ENCODE assay signal across 12 cellular contexts in the genomic region with DNA sequence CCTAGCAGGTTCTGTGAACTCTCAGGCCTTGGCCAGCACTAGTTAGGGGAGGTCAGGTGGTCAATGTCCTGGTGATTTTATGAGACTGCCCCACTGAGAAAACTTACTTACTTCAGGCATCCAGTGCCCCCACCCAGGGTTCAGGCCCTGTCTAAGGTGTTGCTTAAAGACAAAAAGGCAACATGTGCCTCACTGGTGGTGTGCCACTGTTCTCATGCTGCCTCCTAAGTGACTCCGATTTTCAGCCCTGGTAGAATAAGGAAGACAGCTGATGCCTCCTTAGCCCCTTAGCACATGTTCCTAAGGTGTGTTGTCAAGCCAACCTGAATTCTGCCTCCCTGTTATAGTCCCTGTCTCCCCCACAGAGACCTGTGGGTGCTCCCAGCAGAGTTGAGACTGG. TPM values are rescaled to one million over a fixed set of nuclear protein-coding genes. Genes with fewer than 3 reads are reported as not detected.
DNase-seq lines count a peak whose midpoint lies in the region; ATAC-seq and TF ChIP-seq lines count a peak whose summit lies in the region.
"Had no signal": no experiment of that assay in that cellular context is flagged by ENCODE, and none has a peak within 500 bp of the region (broad histone marks: within the 10 kb centered on the region; RNA-seq: fewer than 3 reads in every experiment).

No MANE protein-coding gene starts in this region.

- H3K4me2 ChIP-seq in H9 (ENCODE audit: insufficient read depth, insufficient read length, low read length): no peak overlapping the region

- no peak overlapping the region for H3K27ac ChIP-seq in H9 (ENCODE audit: insufficient read length, low read depth, low read length)
- peak overlapping the region; percentile 49 for H3K27ac ChIP-seq in adipose tissue (ENCODE audit: low read depth, low read length)

- H3K4ac ChIP-seq in H9 (ENCODE audit: low read depth, low read length): no peak overlapping the region

- no CpG with 5 or more reads among the region's 1 CpG for WGBS in H9 (ENCODE audit: extremely low coverage, insufficient read length, low lambda C conversion rate)
- 76 to 96% (median 91%) methylated on average over 1 of the region's 1 CpG for WGBS in adipose tissue, 3 donors

- H3K4me1 Mint-ChIP-seq in T-helper 1 cell treated with Interleukin-12 subunit alpha and Interleukin-12 subunit beta and Interleukin-4 antibody, amounts not matched to agents 30 μg/mL and 1 μg/mL, for 36 hours (ENCODE audit: low read depth): peaks cover 25% of the 10 kb centered on the region
- peaks cover 33 to 41% of the 10 kb centered on the region in 2 experiments for H3K4me1 Mint-ChIP-seq in H9
- peaks cover 37% of the 10 kb centered on the region for H3K4me1 Mint-ChIP-seq in neural crest cell

- TF ChIP-seq CTCF in H9 (conservative IDR thresholded peaks at IDR 0.05) (no peak), neural crest cell (conservative IDR thresholded peaks at IDR 0.05) (no peak)

- no peak overlapping the region for H3K14ac ChIP-seq in H9 (ENCODE audit: insufficient read depth, low read length)

- H3K23me2 ChIP-seq in H9 (ENCODE audit: insufficient read length, low read depth, low read length, poor library complexity, severe bottlenecking): no peaks in the 10 kb centered on the region

- no peaks in the 10 kb centered on the region for H4K20me1 ChIP-seq in H9 (ENCODE audit: control insufficient read depth, insufficient read depth, insufficient read length)

- no peak overlapping the region for H2BK12ac ChIP-seq in H9 (ENCODE audit: insufficient read length, low read depth, low read length)

- no peak overlapping the region for H2BK5ac ChIP-seq in H9 (ENCODE audit: insufficient read length, low read length)

- H2BK15ac ChIP-seq in H9 (ENCODE audit: low read depth, low read length): no peak overlapping the region

- no peak overlapping the region for H3K23ac ChIP-seq in H9 (ENCODE audit: insufficient read length, low read depth, low read length)

- H2AK5ac ChIP-seq in H9 (ENCODE audit: insufficient read length, low read length): no peak overlapping the region

- H2BK20ac ChIP-seq in H9 (ENCODE audit: low read depth, low read length, poor library complexity, severe bottlenecking): no peak overlapping the region

- peak overlapping the region; percentile 67 for H3K27ac Mint-ChIP-seq in T-helper 1 cell treated with Interleukin-12 subunit alpha and Interleukin-12 subunit beta and Interleukin-4 antibody, amounts not matched to agents 30 μg/mL and 1 μg/mL, for 36 hours
- peak overlapping the region; percentile 50 to 69 (median 55); a peak in 5 of 7 replicates for H3K27ac Mint-ChIP-seq in H9
- H3K27ac Mint-ChIP-seq in neural crest cell (ENCODE audit: unreplicated experiment): no peak overlapping the region

- DNase-seq in T-helper 1 cell (no peak), H9 (no peak), neural crest cell (ENCODE audit: low read depth, low spot score) (no peak)
- no peak for DNase-seq in stimulated activated CD4-positive, alpha-beta T cell treated with anti-CD3 and anti-CD28 coated beads, Interleukin-12 subunit alpha, Interleukin-12 subunit beta, amount 100 ng/mL, for 4 hours
- DNase-seq: DMS153, MG63, NCI-H345, right cardiac atrium had no signal

- H3K9ac ChIP-seq in H9 (ENCODE audit: extremely low read depth, insufficient read length, low read length): no peak overlapping the region

- no peak overlapping the region for H4K5ac ChIP-seq in H9 (ENCODE audit: insufficient read length, low read depth, low read length)

- H2AFZ ChIP-seq in H9 (ENCODE audit: low read length): no peak overlapping the region

- peaks cover 11% of the 10 kb centered on the region for H3K79me1 ChIP-seq in H9 (ENCODE audit: insufficient read depth, low read depth, low read length, poor library complexity, severe bottlenecking)

- H3K27me3 ChIP-seq in H9 (ENCODE audit: insufficient read depth, low read length): no peaks in the 10 kb centered on the region
- H3K27me3 ChIP-seq: MG63 had no signal

- H3K4me1 ChIP-seq in H9 (ENCODE audit: insufficient read depth, low read length): no peaks in the 10 kb centered on the region

- H3K56ac ChIP-seq in H9 (ENCODE audit: insufficient read length, low read depth, low read length): no peak overlapping the region

- no peak overlapping the region for H3T11ph ChIP-seq in H9 (ENCODE audit: low read length)

- H3K4me3 Mint-ChIP-seq in T-helper 1 cell treated with Interleukin-12 subunit alpha and Interleukin-12 subunit beta and Interleukin-4 antibody, amounts not matched to agents 30 μg/mL and 1 μg/mL, for 36 hours: no peak overlapping the region
- H3K4me3 Mint-ChIP-seq in H9 (no peak overlapping the region), neural crest cell (peak overlapping the region; percentile 52)

- peaks cover 29% of the 10 kb centered on the region for H3K36me3 Mint-ChIP-seq in T-helper 1 cell treated with Interleukin-12 subunit alpha and Interleukin-12 subunit beta and Interleukin-4 antibody, amounts not matched to agents 30 μg/mL and 1 μg/mL, for 36 hours (ENCODE audit: low read depth)
- H3K36me3 Mint-ChIP-seq in H9 (ENCODE audit: insufficient read depth in 1 of 3, low read depth in 3 of 3) (peaks cover 42 to 72% (median 48%) of the 10 kb centered on the region in 3 experiments), neural crest cell (ENCODE audit: low read depth) (peaks cover 31% of the 10 kb centered on the region)

- peaks cover 20% of the 10 kb centered on the region; the same call in 1 of the 2 replicates for H3K79me2 ChIP-seq in H9 (ENCODE audit: insufficient read depth, low read length)

- no peak overlapping the region for H4K8ac ChIP-seq in H9 (replicated peaks; ENCODE audit: insufficient read length, low read depth, low read length)

- H3K27me3 Mint-ChIP-seq in T-helper 1 cell treated with Interleukin-12 subunit alpha and Interleukin-12 subunit beta and Interleukin-4 antibody, amounts not matched to agents 30 μg/mL and 1 μg/mL, for 36 hours (ENCODE audit: low read depth): no peaks in the 10 kb centered on the region
- no peaks in the 10 kb centered on the region for H3K27me3 Mint-ChIP-seq in H9 (ENCODE audit: low read depth)
- H3K27me3 Mint-ChIP-seq in neural crest cell (ENCODE audit: low read depth): peaks cover 3% of the 10 kb centered on the region

- no peaks in the 10 kb centered on the region for H3K9me3 Mint-ChIP-seq in T-helper 1 cell treated with Interleukin-12 subunit alpha and Interleukin-12 subunit beta and Interleukin-4 antibody, amounts not matched to agents 30 μg/mL and 1 μg/mL, for 36 hours
- H3K9me3 Mint-ChIP-seq in H9 (peaks cover 8 to 9% of the 10 kb centered on the region in 2 experiments; a peak in 4 of 5 replicates), neural crest cell (no peaks in the 10 kb centered on the region)

- H2BK120ac ChIP-seq in H9 (ENCODE audit: low read depth, low read length, poor library complexity, severe bottlenecking): no peak overlapping the region

- ATAC-seq in HG03378 (IDR thresholded peaks at IDR 0.05; ENCODE audit: unreplicated experiment) (no peak), GM19351 (IDR thresholded peaks at IDR 0.05; ENCODE audit: unreplicated experiment) (no peak)
- ATAC-seq: right cardiac atrium had no signal

- H3K18ac ChIP-seq in H9 (ENCODE audit: insufficient read length, low read depth, low read length): no peak overlapping the region

- no peak overlapping the region for H4K91ac ChIP-seq in H9 (ENCODE audit: insufficient read length, low read depth, low read length)

- H3K9me3 ChIP-seq in H9 (ENCODE audit: control insufficient read depth, low read depth, low read length): no peaks in the 10 kb centered on the region
- H3K9me3 ChIP-seq: MG63 had no signal

RNA-seq across cellular contexts. Expression of gene RBM15B, which starts 5.3 kb away (rescaled TPM):
- total RNA-seq in H9 (2021): 61.1 and 61.9 TPM in 2 replicates
- polyA plus RNA-seq in adipose tissue: 10 to 100 TPM; 10.8 to 16.5 (median 12.1) TPM
- 78.8 and 79.4 TPM in 2 replicates for total RNA-seq in neural crest cell

RNA-seq across cellular contexts. Expression of gene MANF, which starts 11.3 kb away (rescaled TPM):
- total RNA-seq in H9 (2021) (145 and 148 TPM in 2 replicates), neural crest cell (114 TPM in 2 replicates)
- 10 to 100 TPM; 31.0 to 67.8 (median 42.0) TPM for polyA plus RNA-seq in adipose tissue
